In genomic region chr18:62755946-62756345, GRCh38 we compare ENCODE assay signal across 27 cellular contexts.
"Had no signal": no experiment of that assay in that cellular context is flagged by ENCODE, and none has a peak within 500 bp of the region (broad histone marks: within the 10 kb centered on the region; RNA-seq: fewer than 3 reads in every experiment).

No MANE protein-coding gene starts in this region.

- ATAC-seq: activated CD8-positive, alpha-beta memory T cell treated with anti-CD3 and anti-CD28 coated beads, Interleukin-2, amount 10 ng/mL, durations not matched to agents 7 days and 5 days; activated CD8-positive, alpha-beta T cell treated with anti-CD3 and anti-CD28 coated beads, Interleukin-2, amount 10 ng/mL, durations not matched to agents 7 days and 5 days; left colon; naive thymus-derived CD8-positive, alpha-beta T cell; psoas muscle; stimulated activated effector memory CD8-positive, alpha-beta T cell treated with anti-CD3 and anti-CD28 coated beads, Interleukin-12 subunit alpha, Interleukin-12 subunit beta, amount 100 ng/mL, for 72 hours; T-helper 17 cell had no signal

- FAIRE-seq: frontal cortex, kidney, small intestine had no signal

- H3K27me3 Mint-ChIP-seq: activated B cell treated with CpG ODN at 0.5 μM for 24 hours; activated CD8-positive, alpha-beta memory T cell treated with anti-CD3 and anti-CD28 coated beads, Interleukin-2, amount 10 ng/mL, durations not matched to agents 7 days and 5 days; activated naive CD8-positive, alpha-beta T cell; memory B cell; naive thymus-derived CD8-positive, alpha-beta T cell; T-helper 17 cell had no signal

- H3K27ac ChIP-seq: esophagus muscularis mucosa, neural progenitor cell, parathyroid adenoma, psoas muscle, sigmoid colon, stomach, suprapubic skin, tibial artery had no signal

- H3K9me3 Mint-ChIP-seq: activated B cell treated with CpG ODN at 0.5 μM for 24 hours; memory B cell; stimulated activated effector memory CD8-positive, alpha-beta T cell treated with anti-CD3 and anti-CD28 coated beads, Interleukin-12 subunit alpha, Interleukin-12 subunit beta, amount 100 ng/mL, for 72 hours had no signal

- H3K9me3 ChIP-seq: esophagus muscularis mucosa, psoas muscle, sigmoid colon, stomach, suprapubic skin, tibial artery had no signal

- H3K4me2 ChIP-seq: neural progenitor cell had no signal

- H3K27me3 ChIP-seq: esophagus muscularis mucosa, neural progenitor cell, sigmoid colon, stomach, suprapubic skin, tibial artery had no signal

- H3K27ac Mint-ChIP-seq: activated B cell treated with CpG ODN at 0.5 μM for 24 hours; activated CD8-positive, alpha-beta memory T cell treated with anti-CD3 and anti-CD28 coated beads, Interleukin-2, amount 10 ng/mL, durations not matched to agents 7 days and 5 days; activated CD8-positive, alpha-beta T cell treated with anti-CD3 and anti-CD28 coated beads, Interleukin-2, amount 10 ng/mL, durations not matched to agents 7 days and 5 days; activated naive CD8-positive, alpha-beta T cell; memory B cell; naive thymus-derived CD8-positive, alpha-beta T cell; neural progenitor cell; stimulated activated effector memory CD8-positive, alpha-beta T cell treated with anti-CD3 and anti-CD28 coated beads, Interleukin-12 subunit alpha, Interleukin-12 subunit beta, amount 100 ng/mL, for 72 hours; T-helper 17 cell had no signal

- H3K36me3 ChIP-seq: esophagus muscularis mucosa, neural progenitor cell, sigmoid colon, stomach, suprapubic skin, tibial artery had no signal

- H3K9ac ChIP-seq: neural progenitor cell, parathyroid adenoma had no signal

- H3K36me3 Mint-ChIP-seq: stimulated activated effector memory CD8-positive, alpha-beta T cell treated with anti-CD3 and anti-CD28 coated beads, Interleukin-12 subunit alpha, Interleukin-12 subunit beta, amount 100 ng/mL, for 72 hours had no signal

- H3K4me3 ChIP-seq: esophagus muscularis mucosa, neural progenitor cell, psoas muscle, sigmoid colon, stomach, suprapubic skin, tibial artery had no signal

- H3K4me3 Mint-ChIP-seq: activated B cell treated with CpG ODN at 0.5 μM for 24 hours; activated CD8-positive, alpha-beta memory T cell treated with anti-CD3 and anti-CD28 coated beads, Interleukin-2, amount 10 ng/mL, durations not matched to agents 7 days and 5 days; activated CD8-positive, alpha-beta T cell treated with anti-CD3 and anti-CD28 coated beads, Interleukin-2, amount 10 ng/mL, durations not matched to agents 7 days and 5 days; activated naive CD8-positive, alpha-beta T cell; memory B cell; naive thymus-derived CD8-positive, alpha-beta T cell; neural progenitor cell; stimulated activated effector memory CD8-positive, alpha-beta T cell treated with anti-CD3 and anti-CD28 coated beads, Interleukin-12 subunit alpha, Interleukin-12 subunit beta, amount 100 ng/mL, for 72 hours; T-helper 17 cell had no signal

- H2AFZ ChIP-seq: neural progenitor cell, parathyroid adenoma had no signal

- DNase-seq: activated B cell treated with CpG ODN at 0.5 μM for 24 hours; activated CD8-positive, alpha-beta memory T cell treated with anti-CD3 and anti-CD28 coated beads, Interleukin-2, amount 10 ng/mL, durations not matched to agents 7 days and 5 days; activated CD8-positive, alpha-beta T cell treated with anti-CD3 and anti-CD28 coated beads, Interleukin-2, amount 10 ng/mL, durations not matched to agents 7 days and 5 days; activated effector memory CD4-positive, alpha-beta T cell treated with Interleukin-2 at 50 U/mL for 16 hours; activated naive CD4-positive, alpha-beta T cell treated with Interleukin-2 at 50 U/mL for 16 hours; anterior cingulate cortex; cortex of kidney; kidney; left colon; naive thymus-derived CD8-positive, alpha-beta T cell; occipital lobe; psoas muscle; sigmoid colon; small intestine; stimulated activated CD4-positive, alpha-beta T cell treated with anti-CD3 and anti-CD28 coated beads, Interleukin-4, amount 100 ng/mL, for 24 hours; stomach; T-helper 17 cell; T1000; tibial artery had no signal
